In the genomic region with DNA sequence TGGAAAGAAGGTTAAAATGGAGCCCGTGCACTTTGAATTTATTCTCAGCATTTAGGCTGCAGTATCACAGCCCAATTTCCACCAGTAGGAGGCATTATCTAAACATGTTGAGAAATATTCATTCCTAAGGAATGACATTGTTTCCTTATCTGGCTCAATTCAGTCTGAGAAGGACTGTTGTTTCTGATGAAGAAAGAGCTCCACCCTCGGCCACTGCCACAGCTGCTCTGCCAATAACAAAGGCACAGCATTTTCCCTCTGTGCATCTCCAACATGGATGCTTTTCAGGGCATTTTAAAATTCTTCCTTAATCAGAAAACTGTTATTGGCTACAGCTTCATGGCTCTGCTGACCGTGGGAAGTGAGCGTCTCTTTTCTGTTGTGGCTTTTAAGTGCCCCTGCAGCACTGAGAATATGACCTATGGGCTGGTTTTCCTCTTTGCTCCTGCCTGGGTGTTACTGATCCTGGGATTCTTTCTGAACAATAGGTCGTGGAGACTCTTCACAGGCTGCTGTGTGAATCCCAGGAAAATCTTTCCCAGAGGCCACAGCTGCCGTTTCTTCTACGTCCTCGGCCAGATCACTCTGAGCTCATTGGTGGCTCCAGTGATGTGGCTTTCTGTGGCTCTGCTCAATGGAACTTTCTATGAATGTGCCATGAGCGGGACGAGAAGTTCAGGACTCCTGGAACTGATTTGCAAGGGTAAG, we compare ENCODE assay signal across 1 cellular context.
TF ChIP-seq lines count a peak whose summit lies in the region.

CALHM5 (plus strand) TSS at position 216 of the 708 bp plus-strand sequence; CDS start at position 274, 58 bp downstream.

TF ChIP-seq in HepG2, 621 proteins besides CTCF, POLR2A, EP300 and RAD21 (continued from another document):
- TF ChIP-seq HNF1A (IDR thresholded peaks at IDR 0.05; ENCODE audit: low read depth) (no peak), HNF1A (CRISPR knock-in tag; IDR thresholded peaks at IDR 0.05; ENCODE audit: borderline replicate concordance) (no peak), STAG1 (CRISPR knock-in tag; IDR thresholded peaks at IDR 0.05) (peak; percentile 41), SOX6 (IDR thresholded peaks at IDR 0.05) (no peak), SOX6 (CRISPR knock-in tag; IDR thresholded peaks at IDR 0.05) (peak; percentile 16; the same call in 1 of the 2 replicates)
